In genomic region chr14:22276913-22277816, GRCh38 we compare ENCODE assay signal across 9 cellular contexts.
A peak's percentile ranks its signal among the peaks of the same experiment; 100 is the strongest.
DNase-seq lines count a peak whose midpoint lies in the region; ATAC-seq and TF ChIP-seq lines count a peak whose summit lies in the region.
"Had no signal": no experiment of that assay in that cellular context is flagged by ENCODE, and none has a peak within 500 bp of the region (broad histone marks: within the 10 kb centered on the region; RNA-seq: fewer than 3 reads in every experiment).

No MANE protein-coding gene starts in this region.

- H3K9me3 ChIP-seq in right atrium auricular region (no peaks in the 10 kb centered on the region), right cardiac atrium (ENCODE audit: control insufficient read depth, low read length) (no peaks in the 10 kb centered on the region), upper lobe of left lung (no peaks in the 10 kb centered on the region)

- H3K4me1 ChIP-seq in right atrium auricular region (no peaks in the 10 kb centered on the region), right cardiac atrium (ENCODE audit: control insufficient read depth, insufficient read depth, low read length) (no peaks in the 10 kb centered on the region), upper lobe of left lung (peaks cover 0 to 9% (median 0%) of the 10 kb centered on the region in 4 donors)

- H3K27ac ChIP-seq in right atrium auricular region (no peak overlapping the region), right cardiac atrium (ENCODE audit: low read length) (no peak overlapping the region), upper lobe of left lung (no peak overlapping the region)

- intact Hi-C loops in right cardiac atrium (cut with DNase I) = no loop called here

- no peak overlapping the region for H3K4me3 ChIP-seq in right atrium auricular region
- H3K4me3 ChIP-seq in right cardiac atrium (ENCODE audit: low read length) = no peak overlapping the region
- no peak overlapping the region for H3K4me3 ChIP-seq in upper lobe of left lung

- DNase-seq in right atrium auricular region (ENCODE audit: low spot score) (no peak), right cardiac atrium (no peak), RPMI7951 (ENCODE audit: low read depth) (peak; percentile 29), germinal center (ENCODE audit: low spot score) (peak; percentile 14), upper lobe of left lung (no peak), NCI-H1048 (lab: John Stamatoyannopoulos, UW) (no peak)
- DNase-seq in stimulated activated CD4-positive, alpha-beta T cell treated with anti-CD3 and anti-CD28 coated beads, Interleukin-15, amount 100 ng/mL, for 24 hours = no peak
- no peak for DNase-seq in activated CD4-positive, alpha-beta T cell treated with anti-CD3 and anti-CD28 coated beads, Interleukin-2, amount 50 U/mL, for 4 hours
- DNase-seq: NCI-H1436 had no signal

- H3K27me3 ChIP-seq in right atrium auricular region = no peaks in the 10 kb centered on the region
- no peaks in the 10 kb centered on the region for H3K27me3 ChIP-seq in right cardiac atrium (ENCODE audit: control insufficient read depth, insufficient read depth)
- H3K27me3 ChIP-seq in upper lobe of left lung = no peaks in the 10 kb centered on the region

- no peak for TF ChIP-seq EP300 in upper lobe of left lung (IDR thresholded peaks at IDR 0.05)

- H3K36me3 ChIP-seq in right atrium auricular region (no peaks in the 10 kb centered on the region), upper lobe of left lung (no peaks in the 10 kb centered on the region)

- no peak for TF ChIP-seq POLR2A in upper lobe of left lung (IDR thresholded peaks at IDR 0.05)

- TF ChIP-seq CTCF in right atrium auricular region (IDR thresholded peaks at IDR 0.05) (peak; percentile 25 to 46), upper lobe of left lung (IDR thresholded peaks at IDR 0.05) (peak; percentile 12 to 64 (median 40))

- WGBS in right cardiac atrium = 50% methylated on average over 4 of the region's 4 CpGs
- WGBS in upper lobe of left lung, 2 donors = 45 to 56% methylated on average over 4 of the region's 4 CpGs

- ATAC-seq in right cardiac atrium (no peak), upper lobe of left lung (ENCODE audit: low FRiP score in 2 of 2) (no peak)

Comparison
In these comparisons a context has a peak if more than half of its experiments do, and no peak if none do; other contexts are left out.
1. DNase-seq: peak in RPMI7951 (single experiment) and germinal center (single experiment); none in right atrium auricular region (single experiment), right cardiac atrium (0 of 3), upper lobe of left lung (0 of 2), stimulated activated CD4-positive, alpha-beta T cell treated with anti-CD3 and anti-CD28 coated beads, Interleukin-15, amount 100 ng/mL, for 24 hours (single experiment), NCI-H1048 (single experiment) and activated CD4-positive, alpha-beta T cell treated with anti-CD3 and anti-CD28 coated beads, Interleukin-2, amount 50 U/mL, for 4 hours (0 of 2).